In the genomic region with DNA sequence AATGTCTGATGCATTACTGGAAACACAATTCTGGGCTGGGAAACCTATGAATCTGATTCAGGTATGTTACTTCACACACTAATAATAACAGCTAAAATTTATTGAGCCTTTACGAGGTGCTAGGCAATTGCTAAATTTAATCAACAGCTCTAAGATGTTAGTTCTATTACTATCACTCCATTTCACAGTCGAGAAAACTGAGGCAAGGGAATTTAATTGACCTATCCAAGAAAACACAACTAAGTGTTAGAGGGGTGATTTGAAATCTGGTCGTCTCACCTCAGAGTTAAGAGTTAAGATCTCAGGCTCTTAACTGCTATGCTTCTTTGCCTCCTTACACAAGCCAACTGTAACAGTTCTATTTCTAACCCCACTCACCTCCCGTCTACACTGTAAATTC, we compare ENCODE assay signal across 23 cellular contexts. TPM values are rescaled to one million over a fixed set of nuclear protein-coding genes. Genes with fewer than 3 reads are reported as not detected.
DNase-seq lines count a peak whose midpoint lies in the region; ATAC-seq and TF ChIP-seq lines count a peak whose summit lies in the region.
"Had no signal": no experiment of that assay in that cellular context is flagged by ENCODE, and none has a peak within 500 bp of the region (broad histone marks: within the 10 kb centered on the region; RNA-seq: fewer than 3 reads in every experiment).

No MANE protein-coding gene starts in this region.

- H4K20me1 ChIP-seq in smooth muscle cell (ENCODE audit: low read depth) = peaks cover 11% of the 10 kb centered on the region

- peak overlapping the region; percentile 64 for H3K27ac Mint-ChIP-seq in activated naive CD8-positive, alpha-beta T cell
- no peak overlapping the region for H3K27ac Mint-ChIP-seq in activated naive CD8-positive, alpha-beta T cell treated with anti-CD3 and anti-CD28 coated beads for 36 hours
- H3K27ac Mint-ChIP-seq in HFFc6 (peak overlapping the region; percentile 76; the same call in 1 of the 2 replicates), mesothelial cell of epicardium (peak overlapping the region; percentile 55)

- H3K4me3 Mint-ChIP-seq in activated naive CD8-positive, alpha-beta T cell = peak overlapping the region; percentile 14
- no peak overlapping the region for H3K4me3 Mint-ChIP-seq in activated naive CD8-positive, alpha-beta T cell treated with anti-CD3 and anti-CD28 coated beads for 36 hours
- peak overlapping the region; percentile 54 for H3K4me3 Mint-ChIP-seq in HFFc6
- no peak overlapping the region for H3K4me3 Mint-ChIP-seq in mesothelial cell of epicardium

- H3K36me3 Mint-ChIP-seq in activated naive CD8-positive, alpha-beta T cell = peaks cover 32% of the 10 kb centered on the region
- H3K36me3 Mint-ChIP-seq in activated naive CD8-positive, alpha-beta T cell treated with anti-CD3 and anti-CD28 coated beads for 36 hours = peaks cover 36% of the 10 kb centered on the region
- H3K36me3 Mint-ChIP-seq in HFFc6 (ENCODE audit: low read depth) = peaks cover 45% of the 10 kb centered on the region
- H3K36me3 Mint-ChIP-seq in mesothelial cell of epicardium = peaks cover 5% of the 10 kb centered on the region

- H3F3A ChIP-seq in smooth muscle cell (ENCODE audit: low read depth) = peaks cover 32% of the 10 kb centered on the region

- no peak overlapping the region for H2AFZ ChIP-seq in smooth muscle cell (ENCODE audit: low read depth)

- H3K9me3 ChIP-seq in smooth muscle cell (replicated peaks; ENCODE audit: low read depth) = no peaks in the 10 kb centered on the region
- H3K9me3 ChIP-seq: BE2C had no signal

- peaks cover 95% of the 10 kb centered on the region for H3K4me1 Mint-ChIP-seq in activated naive CD8-positive, alpha-beta T cell (ENCODE audit: low read depth)
- H3K4me1 Mint-ChIP-seq in activated naive CD8-positive, alpha-beta T cell treated with anti-CD3 and anti-CD28 coated beads for 36 hours = peaks cover 81% of the 10 kb centered on the region
- peaks cover 92% of the 10 kb centered on the region for H3K4me1 Mint-ChIP-seq in HFFc6 (ENCODE audit: low read depth)
- peaks cover 78% of the 10 kb centered on the region for H3K4me1 Mint-ChIP-seq in mesothelial cell of epicardium

- H3K4me1 ChIP-seq in smooth muscle cell (ENCODE audit: low read depth) = peaks cover 61% of the 10 kb centered on the region

- TF ChIP-seq CTCF in HFFc6 (IDR thresholded peaks at IDR 0.05) (no peak), mesothelial cell of epicardium (IDR thresholded peaks at IDR 0.05; ENCODE audit: unreplicated experiment) (no peak), smooth muscle cell (IDR thresholded peaks at IDR 0.05; ENCODE audit: borderline replicate concordance, insufficient read depth, poor library complexity, severe bottlenecking) (no peak)

- no peak for ATAC-seq in HG02970 (IDR thresholded peaks at IDR 0.05; ENCODE audit: low FRiP score, unreplicated experiment)
- ATAC-seq: HCT116 had no signal

- peak overlapping the region; percentile 1 for H3K9ac ChIP-seq in smooth muscle cell (ENCODE audit: low read depth)

- no peaks in the 10 kb centered on the region for H3K36me3 ChIP-seq in smooth muscle cell (ENCODE audit: low read depth)
- H3K36me3 ChIP-seq: BE2C had no signal

- peaks cover 98% of the 10 kb centered on the region for H3K79me2 ChIP-seq in smooth muscle cell (ENCODE audit: low read depth)

- peak overlapping the region; percentile 76 for H3K27ac ChIP-seq in smooth muscle cell (ENCODE audit: low read depth)
- H3K27ac ChIP-seq: RWPE1, SK-N-MC had no signal

- WGBS in smooth muscle cell (ENCODE audit: low lambda C conversion rate) = 96% methylated on average over 4 of the region's 4 CpGs

- no peak for DNase-seq in activated naive CD8-positive, alpha-beta T cell treated with anti-CD3 and anti-CD28 coated beads for 36 hours
- DNase-seq in HFFc6 = no peak
- DNase-seq in mesothelial cell of epicardium (ENCODE audit: low spot score in 2 of 2, unreplicated experiment in 2 of 2) = no peak
- DNase-seq in smooth muscle cell (lab: John Stamatoyannopoulos, UW; ENCODE audit: unreplicated experiment) = no peak
- no peak for DNase-seq in HPDE6-E6E7 (ENCODE audit: extremely low spot score)
- no peak for DNase-seq in amniotic stem cell (lab: John Stamatoyannopoulos, UW)
- DNase-seq: BE2C; CD4-positive, alpha-beta memory T cell; DMS153; KBM-7; NCI-H1092 treated with DMSO at 0.1 percent for 48 hours; NCI-H1436 treated with DMSO at 0.1 percent for 48 hours; NCI-H1930; NCI-H510A; NCI-H748 treated with DMSO at 0.1 percent for 48 hours; NK-92 treated with Interleukin-12 subunit alpha and Interleukin-12 subunit beta, amount 100 ng/mL, for 24 hours; SHP77 treated with DMSO at 0.1 percent for 48 hours; SW 1271 had no signal

- H3K9me3 Mint-ChIP-seq in activated naive CD8-positive, alpha-beta T cell (ENCODE audit: low read depth) = no peaks in the 10 kb centered on the region
- H3K9me3 Mint-ChIP-seq in activated naive CD8-positive, alpha-beta T cell treated with anti-CD3 and anti-CD28 coated beads for 36 hours = peaks cover 3% of the 10 kb centered on the region
- H3K9me3 Mint-ChIP-seq in HFFc6 = no peaks in the 10 kb centered on the region
- no peaks in the 10 kb centered on the region for H3K9me3 Mint-ChIP-seq in mesothelial cell of epicardium
- H3K9me3 Mint-ChIP-seq: CD4-positive, alpha-beta memory T cell had no signal

- no peaks in the 10 kb centered on the region for H3K27me3 Mint-ChIP-seq in activated naive CD8-positive, alpha-beta T cell
- no peaks in the 10 kb centered on the region for H3K27me3 Mint-ChIP-seq in activated naive CD8-positive, alpha-beta T cell treated with anti-CD3 and anti-CD28 coated beads for 36 hours
- H3K27me3 Mint-ChIP-seq in HFFc6 (ENCODE audit: insufficient read depth) = no peaks in the 10 kb centered on the region
- H3K27me3 Mint-ChIP-seq in mesothelial cell of epicardium (ENCODE audit: low read depth) = no peaks in the 10 kb centered on the region
- H3K27me3 Mint-ChIP-seq: CD4-positive, alpha-beta memory T cell had no signal

- H3K4me3 ChIP-seq in smooth muscle cell = no peak overlapping the region
- H3K4me3 ChIP-seq: SK-N-MC had no signal

- H3K4me2 ChIP-seq in smooth muscle cell = peak overlapping the region; percentile 41

- H3K27me3 ChIP-seq in smooth muscle cell (ENCODE audit: low read depth) = no peaks in the 10 kb centered on the region
- H3K27me3 ChIP-seq: BE2C had no signal

RNA-seq across cellular contexts. Expression of a gene that starts 8.8 kb away (rescaled TPM):
- 10 to 100 TPM; 14.1 to 14.3 TPM for total RNA-seq in activated naive CD8-positive, alpha-beta T cell treated with anti-CD3 and anti-CD28 coated beads for 36 hours
- 10 to 100 TPM; 24.9 to 30.8 (median 28.3) TPM for total RNA-seq in HFFc6 (2021; fragmentation: NEBNext Ultra II Directional; extraction: Animal tissue kit (Norgen Biotek cat#: 25700))
- total RNA-seq in mesothelial cell of epicardium = 36.4 to 38.4 TPM (median 38.3 TPM) in 3 replicates
- 45.0 and 52.4 TPM in 2 replicates for total RNA-seq in smooth muscle cell
- polyA plus RNA-seq in smooth muscle cell = 8.7 and 10.1 TPM in 2 replicates

RNA-seq across cellular contexts. Expression of a gene that starts 55.5 kb away (rescaled TPM):
- total RNA-seq in activated naive CD8-positive, alpha-beta T cell treated with anti-CD3 and anti-CD28 coated beads for 36 hours = 10 to 100 TPM; 25.0 to 28.3 TPM
- 10 to 100 TPM; 14.0 to 18.2 (median 17.2) TPM for total RNA-seq in HFFc6 (2021; fragmentation: NEBNext Ultra II Directional; extraction: Animal tissue kit (Norgen Biotek cat#: 25700))
- 25.6 to 27.0 TPM (median 25.8 TPM) in 3 replicates for total RNA-seq in mesothelial cell of epicardium
- total RNA-seq in smooth muscle cell = 32.8 and 49.4 TPM in 2 replicates
- polyA plus RNA-seq in smooth muscle cell = 19.8 and 23.1 TPM in 2 replicates

RNA-seq across cellular contexts. Expression of a gene that starts 55.6 kb away (rescaled TPM):
- 1 to 10 TPM; 8.5 to 9.7 TPM for total RNA-seq in activated naive CD8-positive, alpha-beta T cell treated with anti-CD3 and anti-CD28 coated beads for 36 hours
- 10 to 100 TPM; 11.1 to 15.1 (median 13.5) TPM for total RNA-seq in HFFc6 (2021; fragmentation: NEBNext Ultra II Directional; extraction: Animal tissue kit (Norgen Biotek cat#: 25700))
- total RNA-seq in mesothelial cell of epicardium = 12.2 to 12.9 TPM (median 12.7 TPM) in 3 replicates
- total RNA-seq in smooth muscle cell = 12.1 and 16.9 TPM in 2 replicates
- polyA plus RNA-seq in smooth muscle cell = 6.1 and 7.1 TPM in 2 replicates

Comparison
In these comparisons a context has a peak if more than half of its experiments do, and no peak if none do; other contexts are left out.
1. H3K4me3 Mint-ChIP-seq: peak in activated naive CD8-positive, alpha-beta T cell (single experiment) and HFFc6 (single experiment); none in activated naive CD8-positive, alpha-beta T cell treated with anti-CD3 and anti-CD28 coated beads for 36 hours (single experiment) and mesothelial cell of epicardium (single experiment).